ENCODE assay signal across 1 cellular context in genomic region chr5:149605998-149606721, GRCh38.
TF ChIP-seq lines count a peak whose summit lies in the region.

No MANE protein-coding gene starts in this region.

TF ChIP-seq in GM23338, 12 proteins besides CTCF, POLR2A, EP300 and RAD21 (continued from another document):
- TF ChIP-seq ZNF462 (CRISPR knock-in tag; IDR thresholded peaks at IDR 0.05) (no peak), JUNB (IDR thresholded peaks at IDR 0.05; ENCODE audit: unreplicated experiment) (no peak)
